12 cellular contexts compared by ENCODE assay signal in the genomic region with DNA sequence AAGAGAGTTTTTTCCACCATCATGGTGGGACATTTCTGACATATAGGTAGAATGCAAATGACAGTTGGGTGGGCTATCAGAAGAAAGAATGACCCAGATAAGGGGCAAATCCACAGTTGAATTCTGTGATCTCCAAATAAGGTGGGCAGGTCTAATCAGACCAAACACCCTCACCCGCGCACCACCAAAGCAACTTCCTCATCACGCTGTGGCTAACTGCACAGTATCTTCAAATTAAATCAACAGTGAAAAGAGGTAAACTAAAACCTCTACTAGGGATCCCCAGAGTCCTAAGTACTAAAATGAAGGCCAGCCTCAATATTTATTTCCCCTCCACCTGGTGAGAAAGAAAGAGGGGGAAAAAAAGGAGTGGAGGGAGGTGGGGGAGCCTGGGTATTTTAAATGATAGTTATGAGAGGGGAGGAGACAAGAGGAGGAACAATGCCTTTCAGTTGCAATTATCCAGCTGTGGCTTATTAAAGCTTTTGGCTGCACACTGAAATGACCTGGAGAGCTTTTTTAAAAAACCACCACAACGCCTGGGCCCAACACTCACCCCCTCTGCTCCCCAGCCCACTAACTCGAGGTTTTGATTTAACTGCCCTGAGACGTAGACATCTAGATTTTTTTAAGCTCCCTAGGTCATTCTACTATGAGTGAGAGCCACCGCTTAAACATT.
DNase-seq lines count a peak whose midpoint lies in the region; ATAC-seq and TF ChIP-seq lines count a peak whose summit lies in the region.
"Had no signal": no experiment of that assay in that cellular context is flagged by ENCODE, and none has a peak within 500 bp of the region (broad histone marks: within the 10 kb centered on the region; RNA-seq: fewer than 3 reads in every experiment).

No MANE protein-coding gene starts in this region.

- no peaks in the 10 kb centered on the region for H3K36me3 ChIP-seq in PC-3 (ENCODE audit: low read depth, low read length)
- H3K36me3 ChIP-seq: heart left ventricle had no signal

- H3K9me3 ChIP-seq in PC-3 (ENCODE audit: low read length) = no peaks in the 10 kb centered on the region
- H3K9me3 ChIP-seq: heart left ventricle had no signal

- H3K36me3 Mint-ChIP-seq in naive B cell (no peaks in the 10 kb centered on the region), HFFc6 (ENCODE audit: low read depth) (no peaks in the 10 kb centered on the region)

- H3F3A ChIP-seq in PC-3 (ENCODE audit: low read length, unreplicated experiment) = no peaks in the 10 kb centered on the region

- peak overlapping the region in 4 of 8 donors; percentile 36 to 65 (median 50) for H3K4me3 Mint-ChIP-seq in naive B cell
- no peak overlapping the region for H3K4me3 Mint-ChIP-seq in HFFc6

- intact Hi-C loops in PC-3 (cut with micrococcal nuclease) = no loop called here

- H3K4me3 ChIP-seq in PC-3 (ENCODE audit: low read length) = no peak overlapping the region
- H3K4me3 ChIP-seq: heart left ventricle had no signal

- H3K4me1 ChIP-seq in PC-3 (ENCODE audit: insufficient read depth, low read length) = peaks cover 8% of the 10 kb centered on the region; the same call in 1 of the 2 replicates

- H3K27ac ChIP-seq in PC-3 (ENCODE audit: low read length) = no peak overlapping the region

- H3K27me3 ChIP-seq in PC-3 (ENCODE audit: low read length) = no peaks in the 10 kb centered on the region
- H3K27me3 ChIP-seq: heart left ventricle had no signal

- no peak overlapping the region for H2AFZ ChIP-seq in PC-3 (ENCODE audit: low read length)

- H3K4me1 Mint-ChIP-seq in naive B cell (peaks cover 10 to 12% (median 11%) of the 10 kb centered on the region in 3 donors), HFFc6 (ENCODE audit: low read depth) (peaks cover 39% of the 10 kb centered on the region)

- CTCF ChIA-PET in PC-3 (lab: Charles Lee) = no interaction called here

- H3K9ac ChIP-seq in PC-3 (ENCODE audit: low read length) = no peak overlapping the region

- H4K20me1 ChIP-seq in PC-3 (ENCODE audit: low read length) = no peaks in the 10 kb centered on the region

- TF ChIP-seq CTCF in PC-3 (conservative IDR thresholded peaks at IDR 0.05; ENCODE audit: low read depth, low read length) (no peak), HFFc6 (IDR thresholded peaks at IDR 0.05) (no peak)

- no peak for TF ChIP-seq POLR2A in GM18505 (IDR thresholded peaks at IDR 0.05; ENCODE audit: borderline replicate concordance, extremely low read depth, insufficient read depth, insufficient read length)

- ATAC-seq in GM18505 (IDR thresholded peaks at IDR 0.05; ENCODE audit: unreplicated experiment) (peak; percentile 64), HG03095 (IDR thresholded peaks at IDR 0.05; ENCODE audit: unreplicated experiment) (peak; percentile 55), naive B cell (ENCODE audit: low read depth in 2 of 2) (peak; percentile 69 to 74), PC-3 (no peak), GM21360 (IDR thresholded peaks at IDR 0.05; ENCODE audit: unreplicated experiment) (no peak)
- ATAC-seq: heart left ventricle, Panc1 had no signal

- DNase-seq in OCI-M2 (lab: John Stamatoyannopoulos, UW; ENCODE audit: unreplicated experiment) (peak; percentile 26), naive B cell (peak; percentile 11), PC-3 (no peak), COLO668 (lab: John Stamatoyannopoulos, UW; ENCODE audit: unreplicated experiment) (no peak), HFFc6 (no peak)
- DNase-seq: caudate nucleus, heart left ventricle, nucleus accumbens had no signal

- H3K27me3 Mint-ChIP-seq in naive B cell = peaks cover 0 to 8% (median 4%) of the 10 kb centered on the region in 3 donors
- no peaks in the 10 kb centered on the region; the same call in none of the 2 replicates for H3K27me3 Mint-ChIP-seq in HFFc6 (ENCODE audit: insufficient read depth)

- H3K9me3 Mint-ChIP-seq in naive B cell (no peaks in the 10 kb centered on the region), HFFc6 (no peaks in the 10 kb centered on the region)

- no peak overlapping the region for H3K4me2 ChIP-seq in PC-3 (ENCODE audit: low read length)

- H3K27ac Mint-ChIP-seq in naive B cell (peak overlapping the region in 1 of 6 donors; percentile 48), HFFc6 (no peak overlapping the region)

- H3K79me2 ChIP-seq in PC-3 (ENCODE audit: low read length) = no peaks in the 10 kb centered on the region

- POLR2A ChIA-PET in PC-3 (lab: Charles Lee; ENCODE audit: unreplicated experiment) = no interaction called here

- no TSS peak for BruUV-seq in PC-3 (replicated peaks; lab: Mats Ljungman, UMichigan)

- H3K9me2 ChIP-seq in PC-3 (replicated peaks; ENCODE audit: low read length) = no peaks in the 10 kb centered on the region

Comparison
In these comparisons a context has a peak if more than half of its experiments do, and no peak if none do; other contexts are left out.
1. ATAC-seq: peak in GM18505 (single experiment), HG03095 (single experiment) and naive B cell (2 of 2); none in PC-3 (single experiment) and GM21360 (single experiment).
2. DNase-seq: peak in OCI-M2 (single experiment) and naive B cell (single experiment); none in PC-3 (single experiment), COLO668 (single experiment) and HFFc6 (single experiment).